In genomic region chr1:152783095-152783494, GRCh38 we compare ENCODE assay signal across 29 cellular contexts. TPM values are rescaled to one million over a fixed set of nuclear protein-coding genes. Genes with fewer than 3 reads are reported as not detected.
"Had no signal": no experiment of that assay in that cellular context is flagged by ENCODE, and none has a peak within 500 bp of the region (broad histone marks: within the 10 kb centered on the region; RNA-seq: fewer than 3 reads in every experiment).

No MANE protein-coding gene starts in this region.

- H3K4me3 ChIP-seq: ascending aorta, left lung, tibial nerve, vagina had no signal

- H3K4me3 Mint-ChIP-seq: activated CD4-positive, alpha-beta T cell treated with anti-CD3 and anti-CD28 coated beads, Interleukin-2, amount 10 ng/mL, durations not matched to agents 24 days and 14 days; activated CD8-positive, alpha-beta T cell treated with anti-CD3 and anti-CD28 coated beads, Interleukin-2, amount 10 ng/mL, durations not matched to agents 7 days and 5 days; activated naive CD4-positive, alpha-beta T cell treated with anti-CD3 and anti-CD28 coated beads, Interleukin-2, amount 50 U/mL, for 24 hours; activated T-cell treated with anti-CD3 and anti-CD28 coated beads, Interleukin-2, amount 50 U/mL, for 4 hours; dendritic cell treated with granulocyte-macrophage colony-stimulating factor and Interleukin-4, amounts not matched to agents 40 ng/mL and 50 ng/mL, for 4 days; effector memory CD8-positive, alpha-beta T cell; T-cell had no signal

- H3K27ac ChIP-seq: ascending aorta, left lung, tibial nerve, vagina had no signal

- H3K27ac Mint-ChIP-seq: activated CD4-positive, alpha-beta T cell treated with anti-CD3 and anti-CD28 coated beads, Interleukin-2, amount 10 ng/mL, durations not matched to agents 24 days and 14 days; activated CD8-positive, alpha-beta T cell treated with anti-CD3 and anti-CD28 coated beads, Interleukin-2, amount 10 ng/mL, durations not matched to agents 7 days and 5 days; activated naive CD4-positive, alpha-beta T cell treated with anti-CD3 and anti-CD28 coated beads, Interleukin-2, amount 50 U/mL, for 24 hours; dendritic cell treated with granulocyte-macrophage colony-stimulating factor and Interleukin-4, amounts not matched to agents 40 ng/mL and 50 ng/mL, for 4 days; effector memory CD8-positive, alpha-beta T cell; T-cell had no signal

- DNase-seq: activated CD4-positive, alpha-beta T cell treated with anti-CD3 and anti-CD28 coated beads, Interleukin-2, amount 10 ng/mL, durations not matched to agents 24 days and 14 days; activated CD4-positive, CD25-positive, alpha-beta regulatory T cell; activated CD8-positive, alpha-beta memory T cell treated with anti-CD3 and anti-CD28 coated beads, Interleukin-2, amount 50 U/mL, for 4 hours; activated CD8-positive, alpha-beta T cell treated with anti-CD3 and anti-CD28 coated beads, Interleukin-2, amount 10 ng/mL, durations not matched to agents 7 days and 5 days; activated effector memory CD4-positive, alpha-beta T cell treated with Interleukin-2 at 50 U/mL for 16 hours; activated T-cell treated with anti-CD3 and anti-CD28 coated beads, Interleukin-2, amount 50 U/mL, for 4 hours; effector memory CD8-positive, alpha-beta T cell; kidney; left lung; midbrain; occipital lobe; retina; stimulated activated naive CD4-positive, alpha-beta T cell; substantia nigra; T-cell; T-helper 9 cell had no signal

- H3K4me1 ChIP-seq: ascending aorta, left lung, tibial nerve, vagina had no signal

- H3K9me3 ChIP-seq: ascending aorta, left lung, tibial nerve, vagina had no signal

- H3K36me3 Mint-ChIP-seq: activated naive CD4-positive, alpha-beta T cell treated with anti-CD3 and anti-CD28 coated beads, Interleukin-2, amount 50 U/mL, for 24 hours; T-cell had no signal

- H3K9me3 Mint-ChIP-seq: activated CD4-positive, alpha-beta T cell treated with anti-CD3 and anti-CD28 coated beads, Interleukin-2, amount 10 ng/mL, durations not matched to agents 24 days and 14 days; activated naive CD4-positive, alpha-beta T cell treated with anti-CD3 and anti-CD28 coated beads, Interleukin-2, amount 50 U/mL, for 24 hours; activated T-cell treated with anti-CD3 and anti-CD28 coated beads, Interleukin-2, amount 50 U/mL, for 4 hours; dendritic cell treated with granulocyte-macrophage colony-stimulating factor and Interleukin-4, amounts not matched to agents 40 ng/mL and 50 ng/mL, for 4 days; effector memory CD8-positive, alpha-beta T cell; T-cell had no signal

- ATAC-seq: activated CD8-positive, alpha-beta T cell treated with anti-CD3 and anti-CD28 coated beads, Interleukin-2, amount 10 ng/mL, durations not matched to agents 7 days and 5 days; activated T-cell treated with anti-CD3 and anti-CD28 coated beads, Interleukin-2, amount 50 U/mL, for 4 hours; effector memory CD8-positive, alpha-beta T cell; left lung; T-cell had no signal

- H3K36me3 ChIP-seq: ascending aorta, left lung, tibial nerve, vagina had no signal

- H3K27me3 ChIP-seq: ascending aorta, tibial nerve, vagina had no signal

- H3K4me1 Mint-ChIP-seq: activated CD4-positive, alpha-beta T cell treated with anti-CD3 and anti-CD28 coated beads, Interleukin-2, amount 10 ng/mL, durations not matched to agents 24 days and 14 days; activated naive CD4-positive, alpha-beta T cell treated with anti-CD3 and anti-CD28 coated beads, Interleukin-2, amount 50 U/mL, for 24 hours; T-cell had no signal

RNA-seq across cellular contexts. Expression of gene LCE1E, which starts 3.0 kb away (rescaled TPM):
- total RNA-seq: activated CD4-positive, alpha-beta T cell treated with anti-CD3 and anti-CD28 coated beads, Interleukin-2, amount 10 ng/mL, durations not matched to agents 24 days and 14 days; activated CD8-positive, alpha-beta T cell treated with anti-CD3 and anti-CD28 coated beads, Interleukin-2, amount 10 ng/mL, durations not matched to agents 7 days and 5 days; activated T-cell treated with anti-CD3 and anti-CD28 coated beads, Interleukin-2, amount 50 U/mL, for 4 hours; ascending aorta; cerebellum; epithelial cell of proximal tubule; frontal cortex; kidney; left lung; lung microvascular endothelial cell; myocyte; occipital lobe; posterior vena cava; T-cell; tibial nerve; vagina had no signal
- polyA plus RNA-seq: adipose tissue, neural cell had no signal

RNA-seq across cellular contexts. Expression of gene LCE1F, which starts 8.2 kb away (rescaled TPM):
- total RNA-seq: activated CD4-positive, alpha-beta T cell treated with anti-CD3 and anti-CD28 coated beads, Interleukin-2, amount 10 ng/mL, durations not matched to agents 24 days and 14 days; activated CD8-positive, alpha-beta T cell treated with anti-CD3 and anti-CD28 coated beads, Interleukin-2, amount 10 ng/mL, durations not matched to agents 7 days and 5 days; activated T-cell treated with anti-CD3 and anti-CD28 coated beads, Interleukin-2, amount 50 U/mL, for 4 hours; ascending aorta; cerebellum; epithelial cell of proximal tubule; frontal cortex; kidney; left lung; lung microvascular endothelial cell; myocyte; occipital lobe; posterior vena cava; T-cell; tibial nerve; vagina had no signal
- polyA plus RNA-seq: adipose tissue, neural cell had no signal

RNA-seq across cellular contexts. Expression of gene LCE1D, which starts 13.4 kb away (rescaled TPM):
- total RNA-seq: activated CD4-positive, alpha-beta T cell treated with anti-CD3 and anti-CD28 coated beads, Interleukin-2, amount 10 ng/mL, durations not matched to agents 24 days and 14 days; activated CD8-positive, alpha-beta T cell treated with anti-CD3 and anti-CD28 coated beads, Interleukin-2, amount 10 ng/mL, durations not matched to agents 7 days and 5 days; activated T-cell treated with anti-CD3 and anti-CD28 coated beads, Interleukin-2, amount 50 U/mL, for 4 hours; ascending aorta; cerebellum; epithelial cell of proximal tubule; frontal cortex; kidney; left lung; lung microvascular endothelial cell; myocyte; occipital lobe; posterior vena cava; T-cell; tibial nerve; vagina had no signal
- polyA plus RNA-seq: adipose tissue, neural cell had no signal

RNA-seq across cellular contexts. Expression of gene LCE1C, which starts 23.4 kb away (rescaled TPM):
- total RNA-seq: activated CD4-positive, alpha-beta T cell treated with anti-CD3 and anti-CD28 coated beads, Interleukin-2, amount 10 ng/mL, durations not matched to agents 24 days and 14 days; activated CD8-positive, alpha-beta T cell treated with anti-CD3 and anti-CD28 coated beads, Interleukin-2, amount 10 ng/mL, durations not matched to agents 7 days and 5 days; activated T-cell treated with anti-CD3 and anti-CD28 coated beads, Interleukin-2, amount 50 U/mL, for 4 hours; ascending aorta; cerebellum; epithelial cell of proximal tubule; frontal cortex; kidney; left lung; lung microvascular endothelial cell; myocyte; occipital lobe; posterior vena cava; T-cell; tibial nerve; vagina had no signal
- polyA plus RNA-seq: adipose tissue, neural cell had no signal

RNA-seq across cellular contexts. Expression of gene KPRP, which starts 25.3 kb away (rescaled TPM):
- total RNA-seq: activated CD4-positive, alpha-beta T cell treated with anti-CD3 and anti-CD28 coated beads, Interleukin-2, amount 10 ng/mL, durations not matched to agents 24 days and 14 days; activated CD8-positive, alpha-beta T cell treated with anti-CD3 and anti-CD28 coated beads, Interleukin-2, amount 10 ng/mL, durations not matched to agents 7 days and 5 days; activated T-cell treated with anti-CD3 and anti-CD28 coated beads, Interleukin-2, amount 50 U/mL, for 4 hours; ascending aorta; cerebellum; epithelial cell of proximal tubule; frontal cortex; kidney; left lung; lung microvascular endothelial cell; myocyte; occipital lobe; posterior vena cava; T-cell; tibial nerve had no signal
- polyA plus RNA-seq: adipose tissue, neural cell had no signal
